In the genomic region with DNA sequence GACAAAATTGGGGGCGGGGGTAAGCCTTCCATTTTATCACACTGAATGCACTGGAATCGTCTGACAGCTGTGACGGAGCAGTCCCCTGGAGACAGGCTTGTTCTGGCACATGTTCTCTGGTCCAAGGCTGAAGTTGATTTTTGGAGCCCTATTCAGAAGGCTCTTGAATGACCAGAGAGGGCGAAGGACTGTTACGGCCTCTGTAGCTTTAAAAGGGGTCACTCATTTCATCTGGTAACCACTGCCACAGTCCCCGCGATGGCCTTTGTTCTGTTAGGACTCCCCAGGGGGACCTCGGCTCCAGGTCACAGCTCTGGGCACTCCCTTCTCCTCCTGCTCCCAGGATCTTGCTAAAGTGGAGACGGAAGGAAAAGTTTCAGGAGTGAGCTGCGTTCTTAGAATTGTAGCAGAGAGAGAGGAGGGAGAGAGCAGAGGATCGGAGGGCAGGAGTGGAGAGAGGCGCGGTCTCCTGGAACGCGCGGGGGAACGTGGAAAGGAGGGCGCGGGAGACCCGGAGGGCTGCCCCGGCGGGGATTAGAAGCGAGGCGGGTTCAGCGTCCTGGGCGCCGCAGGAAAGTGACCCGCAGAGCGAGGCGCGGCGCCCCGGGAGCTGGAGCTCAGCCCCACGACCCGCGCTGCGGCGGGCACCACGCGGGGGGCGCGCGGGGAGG, we compare ENCODE assay signal across 9 cellular contexts.
A peak's percentile ranks its signal among the peaks of the same experiment; 100 is the strongest.
DNase-seq lines count a peak whose midpoint lies in the region; ATAC-seq and TF ChIP-seq lines count a peak whose summit lies in the region.
"Had no signal": no experiment of that assay in that cellular context is flagged by ENCODE, and none has a peak within 500 bp of the region (broad histone marks: within the 10 kb centered on the region; RNA-seq: fewer than 3 reads in every experiment).

No MANE protein-coding gene starts in this region.

- no peak overlapping the region for H2BK120ac ChIP-seq in trophoblast cell (ENCODE audit: insufficient read depth, low read length, poor library complexity)

- peaks cover 46% of the 10 kb centered on the region for H3K27me3 ChIP-seq in H7 (ENCODE audit: control insufficient read depth, insufficient read depth, low read length)
- peaks cover 0 to 44% (median 3%) of the 10 kb centered on the region in 4 donors for H3K27me3 ChIP-seq in esophagus muscularis mucosa
- peaks cover 32% of the 10 kb centered on the region for H3K27me3 ChIP-seq in trophoblast cell (ENCODE audit: insufficient read depth, low read length)

- no peaks in the 10 kb centered on the region for H3K9me3 ChIP-seq in SK-N-MC (ENCODE audit: low read depth, low read length)
- H3K9me3 ChIP-seq in esophagus muscularis mucosa, result no peaks in the 10 kb centered on the region
- no peaks in the 10 kb centered on the region for H3K9me3 ChIP-seq in trophoblast cell (ENCODE audit: insufficient read depth, low read depth, low read length)

- no peaks in the 10 kb centered on the region for H3K79me2 ChIP-seq in trophoblast cell (ENCODE audit: control insufficient read depth, insufficient read depth, low read length, poor library complexity)

- no peak overlapping the region for H2BK5ac ChIP-seq in trophoblast cell (ENCODE audit: low read depth, low read length, poor library complexity)

- no peak overlapping the region for H3K14ac ChIP-seq in trophoblast cell (ENCODE audit: low read length)

- H3K36me3 ChIP-seq in H7 (replicated peaks; ENCODE audit: control insufficient read depth, insufficient read depth, low read length) (no peaks in the 10 kb centered on the region), SK-N-MC (ENCODE audit: insufficient read depth, low read length) (no peaks in the 10 kb centered on the region), esophagus muscularis mucosa (no peaks in the 10 kb centered on the region), trophoblast cell (ENCODE audit: control insufficient read depth in 1 of 2, insufficient read depth in 2 of 2, low read length in 2 of 2) (no peaks in the 10 kb centered on the region)

- H4K12ac ChIP-seq in trophoblast cell (ENCODE audit: low read depth, low read length), result no peak overlapping the region

- peak overlapping the region; percentile 99 for H3K4me2 ChIP-seq in trophoblast cell (ENCODE audit: low read length)

- H3K4me1 ChIP-seq in esophagus muscularis mucosa (peaks cover 0 to 20% (median 6%) of the 10 kb centered on the region in 4 donors), trophoblast cell (ENCODE audit: control insufficient read depth in 1 of 2, insufficient read depth in 2 of 2, low read length in 2 of 2) (peaks cover 0 to 8% of the 10 kb centered on the region in 2 experiments)

- H3K4me3 ChIP-seq in H7 (ENCODE audit: insufficient read depth, low read depth, low read length) (peak overlapping the region; percentile 50), SK-N-MC (peak overlapping the region; percentile 82), esophagus muscularis mucosa (peak overlapping the region; percentile 35 to 43 (median 40)), trophoblast cell (ENCODE audit: low read depth, low read length) (peak overlapping the region; percentile 69)

- H3K4ac ChIP-seq in trophoblast cell (ENCODE audit: low read depth, low read length), result no peak overlapping the region

- H2BK12ac ChIP-seq in trophoblast cell (ENCODE audit: low read length), result no peak overlapping the region

- DNase-seq in H7 (peak; percentile 45), SK-N-MC (ENCODE audit: low read depth, low spot score) (no peak), esophagus muscularis mucosa (ENCODE audit: extremely low spot score) (no peak), trophoblast cell (no peak)
- DNase-seq: immature natural killer cell, OCI-M1 had no signal

- WGBS in esophagus muscularis mucosa, result 3% methylated on average over 37 of the region's 43 CpGs
- WGBS in trophoblast cell (ENCODE audit: extremely low coverage, insufficient coverage, insufficient read length), result no CpG with 5 or more reads among the region's 43 CpGs

- no peak overlapping the region for H2AK5ac ChIP-seq in trophoblast cell (ENCODE audit: low read length)

- no peaks in the 10 kb centered on the region for H3K79me1 ChIP-seq in trophoblast cell (ENCODE audit: low read length)

- TF ChIP-seq POLR2A in esophagus muscularis mucosa (IDR thresholded peaks at IDR 0.05; ENCODE audit: low read depth), result no peak

- H3K27ac ChIP-seq in SK-N-MC (no peak overlapping the region), esophagus muscularis mucosa (replicated peaks in 1 of 4) (no peak overlapping the region), trophoblast cell (ENCODE audit: low read depth, low read length) (no peak overlapping the region)

- no peak overlapping the region for H4K8ac ChIP-seq in trophoblast cell (ENCODE audit: low read depth, low read length)

- intact Hi-C loops in esophagus muscularis mucosa (cut with DNase I), result no loop called here

- no peak overlapping the region for H3K18ac ChIP-seq in trophoblast cell (ENCODE audit: low read length)

- H3K9ac ChIP-seq in SK-N-MC (ENCODE audit: insufficient read length), result peak overlapping the region; percentile 11
- no peak overlapping the region for H3K9ac ChIP-seq in trophoblast cell (ENCODE audit: low read length)

- no peak overlapping the region for H4K91ac ChIP-seq in trophoblast cell (ENCODE audit: low read depth, low read length)

- TF ChIP-seq CTCF in esophagus muscularis mucosa (IDR thresholded peaks at IDR 0.05), result no peak

- TF ChIP-seq EP300 in esophagus muscularis mucosa (IDR thresholded peaks at IDR 0.05), result no peak

- no peak overlapping the region for H3K23ac ChIP-seq in trophoblast cell (ENCODE audit: low read length)

- no peak for ATAC-seq in GM21526 (IDR thresholded peaks at IDR 0.05; ENCODE audit: low FRiP score, unreplicated experiment)
- no peak for ATAC-seq in GM21723 (IDR thresholded peaks at IDR 0.05; ENCODE audit: unreplicated experiment)
- ATAC-seq in HG02798 (IDR thresholded peaks at IDR 0.05; ENCODE audit: poor library complexity, unreplicated experiment), result no peak

- no peak overlapping the region for H2AFZ ChIP-seq in trophoblast cell (ENCODE audit: insufficient read depth, low read length, poor library complexity)
